In the genomic region with DNA sequence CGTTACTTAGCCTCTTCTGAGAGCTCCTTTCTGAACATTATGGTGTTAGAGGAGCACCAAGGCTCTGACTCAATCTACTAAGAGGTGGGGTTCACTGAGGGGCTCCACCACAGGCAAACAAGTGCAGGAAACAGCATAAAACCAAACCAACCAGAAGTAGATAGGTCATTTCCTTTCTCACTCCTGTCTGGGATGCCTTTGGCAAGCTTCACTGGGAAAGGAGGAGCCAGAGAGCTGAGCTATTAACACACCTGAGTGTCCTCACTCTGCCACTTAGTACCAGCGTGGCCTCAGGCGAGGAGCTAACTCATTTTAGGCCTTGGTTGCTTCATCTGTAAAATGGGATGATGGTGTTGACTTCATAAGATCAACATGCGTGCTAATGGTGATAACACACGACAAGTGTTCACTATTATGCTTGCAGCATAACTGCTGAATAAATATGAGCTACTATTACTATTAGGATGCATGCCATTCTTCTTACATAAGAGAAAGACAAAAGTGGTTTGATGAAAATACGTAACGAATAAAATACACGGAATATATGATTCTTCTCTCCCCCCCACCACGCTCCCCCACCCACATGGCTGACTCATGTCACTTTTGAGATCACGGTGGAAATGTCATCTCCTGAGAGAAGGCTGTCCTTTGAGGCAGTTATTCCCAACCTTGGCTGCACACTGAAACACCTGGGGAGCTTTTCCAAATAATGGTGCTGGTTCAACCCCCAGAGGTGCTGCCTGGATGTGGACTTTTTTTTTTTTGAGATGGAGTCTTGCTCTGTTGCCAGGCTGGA, we compare ENCODE assay signal across 13 cellular contexts.
DNase-seq lines count a peak whose midpoint lies in the region; ATAC-seq, FAIRE-seq and TF ChIP-seq lines count a peak whose summit lies in the region.
"Had no signal": no experiment of that assay in that cellular context is flagged by ENCODE, and none has a peak within 500 bp of the region (broad histone marks: within the 10 kb centered on the region; RNA-seq: fewer than 3 reads in every experiment).

No MANE protein-coding gene starts in this region.

- no peak overlapping the region for H3K4me3 Mint-ChIP-seq in activated naive CD4-positive, alpha-beta T cell treated with anti-CD3 and anti-CD28 coated beads, Interleukin-2, amount 10 ng/mL, durations not matched to agents 7 days and 5 days
- H3K4me3 Mint-ChIP-seq: activated B cell treated with CpG ODN at 0.5 μM for 24 hours had no signal

- H3K27me3 ChIP-seq in DND-41 (ENCODE audit: insufficient read depth, low read length, poor library complexity) = no peaks in the 10 kb centered on the region
- no peaks in the 10 kb centered on the region for H3K27me3 ChIP-seq in dorsolateral prefrontal cortex
- H3K27me3 ChIP-seq: spleen had no signal

- H3K4me3 ChIP-seq in DND-41 (ENCODE audit: low read depth in 1 of 2, low read length in 2 of 2) (no peak overlapping the region), dorsolateral prefrontal cortex (no peak overlapping the region)
- H3K4me3 ChIP-seq: coronary artery, spleen had no signal

- CTCF ChIA-PET in activated naive CD4-positive, alpha-beta T cell treated with anti-CD3 and anti-CD28 coated beads, Interleukin-2, amount 10 ng/mL, durations not matched to agents 7 days and 5 days (lab: Charles Lee) = interaction anchor here (1.0 to 1.4 kb wide), 4 partner anchors 13 to 307 kb away, joined by 3 to 6 read pairs (median 3); no protein-coding TSS in a partner anchor

- peak overlapping the region; percentile 78 for H3K27ac Mint-ChIP-seq in activated naive CD4-positive, alpha-beta T cell treated with anti-CD3 and anti-CD28 coated beads, Interleukin-2, amount 10 ng/mL, durations not matched to agents 7 days and 5 days
- H3K27ac Mint-ChIP-seq: activated B cell treated with CpG ODN at 0.5 μM for 24 hours had no signal

- H4K20me1 ChIP-seq in DND-41 (ENCODE audit: insufficient read depth, low read length) = no peaks in the 10 kb centered on the region

- H3K27me3 Mint-ChIP-seq in activated naive CD4-positive, alpha-beta T cell treated with anti-CD3 and anti-CD28 coated beads, Interleukin-2, amount 10 ng/mL, durations not matched to agents 7 days and 5 days = no peaks in the 10 kb centered on the region
- H3K27me3 Mint-ChIP-seq: activated B cell treated with CpG ODN at 0.5 μM for 24 hours had no signal

- no peak for DNase-seq in DND-41
- DNase-seq in RCC 7860 (ENCODE audit: low spot score) = peak; percentile 74
- DNase-seq in activated naive CD4-positive, alpha-beta T cell treated with anti-CD3 and anti-CD28 coated beads, Interleukin-2, amount 10 ng/mL, durations not matched to agents 7 days and 5 days = peak; percentile 31
- peak; percentile 66 for DNase-seq in putamen (ENCODE audit: low spot score)
- no peak for DNase-seq in HCEC 1CT
- DNase-seq in dorsolateral prefrontal cortex = no peak
- no peak for DNase-seq in SW 1271 (lab: John Stamatoyannopoulos, UW)
- DNase-seq: activated B cell treated with CpG ODN at 0.5 μM for 24 hours, Calu3, NCI-H1092 treated with DMSO at 0.1 percent for 48 hours, spleen had no signal

- peaks cover 4% of the 10 kb centered on the region for H3K9me3 Mint-ChIP-seq in activated naive CD4-positive, alpha-beta T cell treated with anti-CD3 and anti-CD28 coated beads, Interleukin-2, amount 10 ng/mL, durations not matched to agents 7 days and 5 days
- H3K9me3 Mint-ChIP-seq: activated B cell treated with CpG ODN at 0.5 μM for 24 hours had no signal

- no peaks in the 10 kb centered on the region for H3K9me3 ChIP-seq in DND-41 (ENCODE audit: insufficient read depth, low read length, severe bottlenecking)
- H3K9me3 ChIP-seq: spleen had no signal

- H3K36me3 ChIP-seq in DND-41 (ENCODE audit: insufficient read depth, low read length) = no peaks in the 10 kb centered on the region
- H3K36me3 ChIP-seq: spleen had no signal

- H3K4me1 Mint-ChIP-seq in activated naive CD4-positive, alpha-beta T cell treated with anti-CD3 and anti-CD28 coated beads, Interleukin-2, amount 10 ng/mL, durations not matched to agents 7 days and 5 days = peaks cover 43% of the 10 kb centered on the region

- H3K4me1 ChIP-seq in DND-41 (ENCODE audit: insufficient read depth, low read length) = peaks cover 12% of the 10 kb centered on the region

- H3K9ac ChIP-seq in DND-41 (ENCODE audit: low read depth, low read length) = no peak overlapping the region

- peak; percentile 59 for FAIRE-seq in RCC 7860 (lab: Jason Lieb, UNC)

- no peak overlapping the region for H3K27ac ChIP-seq in DND-41 (ENCODE audit: low read length)
- H3K27ac ChIP-seq in dorsolateral prefrontal cortex = no peak overlapping the region
- H3K27ac ChIP-seq: coronary artery, spleen had no signal

- ATAC-seq in DND-41 (ENCODE audit: insufficient read depth, low read depth) = peak; percentile 71
- ATAC-seq in HG03108 (IDR thresholded peaks at IDR 0.05; ENCODE audit: unreplicated experiment) = no peak

- H3K4me2 ChIP-seq in DND-41 (ENCODE audit: insufficient read depth, low read length) = no peak overlapping the region

- TF ChIP-seq CTCF in DND-41 (IDR thresholded peaks at IDR 0.05; ENCODE audit: borderline replicate concordance, extremely low read depth, low read length, poor library complexity, severe bottlenecking) (no peak), dorsolateral prefrontal cortex (IDR thresholded peaks at IDR 0.05 in 54 of 56, conservative IDR thresholded peaks at IDR 0.05 in 2 of 56; ENCODE audit: low read depth in 1 of 56, partially characterized antibody in 56 of 56) (no peak)

- no peak overlapping the region for H2AFZ ChIP-seq in DND-41 (ENCODE audit: low read depth, low read length)

- no peaks in the 10 kb centered on the region for H3K79me2 ChIP-seq in DND-41 (ENCODE audit: insufficient read depth, low read length)

- H3K36me3 Mint-ChIP-seq in activated naive CD4-positive, alpha-beta T cell treated with anti-CD3 and anti-CD28 coated beads, Interleukin-2, amount 10 ng/mL, durations not matched to agents 7 days and 5 days = no peaks in the 10 kb centered on the region

- intact Hi-C loops in dorsolateral prefrontal cortex (cut with DNase I) = no loop called here

Comparison
In these comparisons a context has a peak if more than half of its experiments do, and no peak if none do; other contexts are left out.
1. DNase-seq: peak in RCC 7860 (single experiment), activated naive CD4-positive, alpha-beta T cell treated with anti-CD3 and anti-CD28 coated beads, Interleukin-2, amount 10 ng/mL, durations not matched to agents 7 days and 5 days (single experiment) and putamen (single experiment); none in DND-41 (single experiment), HCEC 1CT (single experiment), dorsolateral prefrontal cortex (0 of 10) and SW 1271 (0 of 2).